ENCODE assay signal across 14 cellular contexts in the genomic region with DNA sequence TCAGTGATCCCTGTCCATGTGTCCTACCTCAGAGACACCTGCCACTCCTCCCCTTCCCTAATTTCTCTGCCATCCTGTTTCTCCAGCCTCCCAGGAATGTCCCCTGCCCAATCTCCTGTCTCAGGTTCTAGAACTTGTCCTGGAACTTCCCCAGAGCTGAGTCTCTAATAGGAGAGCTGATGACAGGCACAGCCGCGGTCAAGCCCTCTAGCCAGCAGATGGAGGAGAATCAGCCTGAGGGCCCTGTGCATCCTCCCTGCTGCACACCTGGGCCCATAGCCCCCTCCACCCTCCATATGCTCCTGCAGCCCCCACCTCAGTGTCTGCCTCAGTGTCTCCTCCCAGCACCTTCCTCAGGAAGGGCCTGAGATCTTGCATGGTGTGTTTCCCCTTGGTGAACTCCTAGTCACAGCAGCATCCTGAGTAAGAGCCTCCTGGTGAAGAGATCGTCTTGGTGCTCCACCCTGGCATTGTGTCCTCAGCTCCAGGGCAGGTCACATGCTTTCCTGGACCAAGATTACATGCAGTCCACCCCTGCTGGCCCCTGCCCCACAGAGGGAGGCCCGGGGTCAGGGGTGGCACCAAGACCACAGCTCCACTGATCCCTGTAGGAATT. TPM values are rescaled to one million over a fixed set of nuclear protein-coding genes. Genes with fewer than 3 reads are reported as not detected.
"Had no signal": no experiment of that assay in that cellular context is flagged by ENCODE, and none has a peak within 500 bp of the region (broad histone marks: within the 10 kb centered on the region; RNA-seq: fewer than 3 reads in every experiment).

No MANE protein-coding gene starts in this region.

- H3K27me3 ChIP-seq: ovary, testis had no signal

- H3K4me3 Mint-ChIP-seq: activated CD4-positive, alpha-beta memory T cell treated with anti-CD3 and anti-CD28 coated beads for 36 hours; activated CD4-positive, alpha-beta T cell treated with anti-CD3 and anti-CD28 coated beads for 36 hours; activated CD8-positive, alpha-beta memory T cell treated with anti-CD3 and anti-CD28 coated beads, Interleukin-2, amount 10 ng/mL, durations not matched to agents 7 days and 5 days; mesothelial cell of epicardium had no signal

- H3K36me3 Mint-ChIP-seq: activated CD4-positive, alpha-beta memory T cell treated with anti-CD3 and anti-CD28 coated beads for 36 hours; activated CD8-positive, alpha-beta memory T cell treated with anti-CD3 and anti-CD28 coated beads, Interleukin-2, amount 10 ng/mL, durations not matched to agents 7 days and 5 days; activated naive CD4-positive, alpha-beta T cell treated with anti-CD3 and anti-CD28 coated beads, Interleukin-2, amount 50 U/mL, for 72 hours; mesothelial cell of epicardium had no signal

- DNase-seq: testis had no signal

- H3K27ac Mint-ChIP-seq: activated CD4-positive, alpha-beta memory T cell treated with anti-CD3 and anti-CD28 coated beads for 36 hours; activated CD4-positive, alpha-beta T cell treated with anti-CD3 and anti-CD28 coated beads for 36 hours; activated CD8-positive, alpha-beta memory T cell treated with anti-CD3 and anti-CD28 coated beads, Interleukin-2, amount 10 ng/mL, durations not matched to agents 7 days and 5 days; activated naive CD4-positive, alpha-beta T cell treated with anti-CD3 and anti-CD28 coated beads, Interleukin-2, amount 50 U/mL, for 72 hours; mesothelial cell of epicardium had no signal

- ATAC-seq: left colon, sciatic nerve had no signal

- H3K4me1 ChIP-seq: lower lobe of right lung, stomach, testis had no signal

- H3K27ac ChIP-seq: cardiac muscle cell, lower lobe of right lung, ovary, stomach, testis, WERI-Rb-1 had no signal

- H3K9me3 ChIP-seq: lower lobe of right lung, ovary, stomach, testis had no signal

- H3K4me1 Mint-ChIP-seq: activated CD4-positive, alpha-beta T cell treated with anti-CD3 and anti-CD28 coated beads for 36 hours; mesothelial cell of epicardium had no signal

- H3K4me3 ChIP-seq: cardiac muscle cell, lower lobe of right lung, ovary, stomach, testis had no signal

- H3K9me3 Mint-ChIP-seq: activated CD4-positive, alpha-beta memory T cell treated with anti-CD3 and anti-CD28 coated beads for 36 hours; activated naive CD4-positive, alpha-beta T cell treated with anti-CD3 and anti-CD28 coated beads, Interleukin-2, amount 50 U/mL, for 72 hours; mesothelial cell of epicardium had no signal

- H3K36me3 ChIP-seq: cardiac muscle cell, lower lobe of right lung, ovary, stomach, WERI-Rb-1 had no signal

RNA-seq across cellular contexts. Expression of a gene that starts 43.9 kb away (rescaled TPM):
- total RNA-seq: activated CD4-positive, alpha-beta memory T cell treated with anti-CD3 and anti-CD28 coated beads for 36 hours; activated CD4-positive, alpha-beta T cell treated with anti-CD3 and anti-CD28 coated beads for 36 hours; activated CD8-positive, alpha-beta memory T cell treated with anti-CD3 and anti-CD28 coated beads, Interleukin-2, amount 10 ng/mL, durations not matched to agents 7 days and 5 days; activated naive CD4-positive, alpha-beta T cell treated with anti-CD3 and anti-CD28 coated beads, Interleukin-2, amount 50 U/mL, for 72 hours; cardiac muscle cell; left colon; lower lobe of right lung; mesothelial cell of epicardium; ovary; sciatic nerve; testis; ureter had no signal
